10 cellular contexts compared by ENCODE assay signal in the genomic region with DNA sequence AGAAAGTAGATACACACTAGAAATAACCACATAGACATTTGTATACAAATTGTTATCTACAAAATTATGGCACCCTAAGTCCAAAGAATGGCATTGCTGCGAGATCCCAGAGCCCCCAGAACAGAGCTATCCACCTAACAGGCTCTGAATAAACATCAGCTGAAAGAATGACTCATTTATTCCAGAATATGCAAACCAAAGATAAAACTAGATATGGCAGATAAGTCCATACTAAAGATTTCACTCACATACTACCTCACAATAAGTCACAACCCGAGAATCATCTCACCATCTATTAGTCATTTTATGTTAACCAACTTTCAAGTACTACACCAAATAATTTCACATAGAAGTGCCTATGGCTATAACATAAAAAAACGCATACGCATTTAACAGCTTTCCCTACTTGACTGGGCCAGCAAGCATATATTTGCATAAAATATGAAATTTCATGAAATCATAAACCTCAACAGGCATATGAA. TPM values are rescaled to one million over a fixed set of nuclear protein-coding genes. Genes with fewer than 3 reads are reported as not detected.
DNase-seq lines count a peak whose midpoint lies in the region; ATAC-seq, FAIRE-seq and TF ChIP-seq lines count a peak whose summit lies in the region.
"Had no signal": no experiment of that assay in that cellular context is flagged by ENCODE, and none has a peak within 500 bp of the region (broad histone marks: within the 10 kb centered on the region; RNA-seq: fewer than 3 reads in every experiment).

No MANE protein-coding gene starts in this region.

- no peak overlapping the region for H2AK5ac ChIP-seq in IMR-90 (ENCODE audit: low read depth, low read length)

- H3K14ac ChIP-seq in IMR-90 (replicated peaks; ENCODE audit: low read depth, low read length): no peak overlapping the region

- peak overlapping the region; percentile 94 for H3K4me2 ChIP-seq in IMR-90 (ENCODE audit: low read depth, low read length)

- no peak for TF ChIP-seq POLR2A in IMR-90 (IDR thresholded peaks at IDR 0.05; ENCODE audit: low read depth, low read length)
- TF ChIP-seq POLR2A in testis (IDR thresholded peaks at IDR 0.05): no peak

- BruUV-seq in A673 (replicated peaks; lab: Mats Ljungman, UMichigan) (no TSS peak), IMR-90 (replicated peaks; lab: Mats Ljungman, UMichigan) (no TSS peak)

- dilution Hi-C loops in IMR-90 (cut with HindIII; ENCODE audit: low sequenced_read_pairs, unreplicated experiment): no loop called here

- H3K4me1 ChIP-seq in A673 (ENCODE audit: insufficient read depth, low read length, poor library complexity, severe bottlenecking): peaks cover 49% of the 10 kb centered on the region
- H3K4me1 ChIP-seq in IMR-90 (ENCODE audit: control insufficient read depth, insufficient read depth, low read length): peaks cover 12% of the 10 kb centered on the region
- H3K4me1 ChIP-seq in testis: peaks cover 14% of the 10 kb centered on the region
- peaks cover 3% of the 10 kb centered on the region for H3K4me1 ChIP-seq in right cardiac atrium (ENCODE audit: control insufficient read depth, insufficient read depth, low read length)

- no peaks in the 10 kb centered on the region for H3K9me3 ChIP-seq in A673 (ENCODE audit: low read depth, low read length, poor library complexity, severe bottlenecking)
- no peaks in the 10 kb centered on the region for H3K9me3 ChIP-seq in IMR-90 (ENCODE audit: control insufficient read depth, insufficient read depth, low read length)
- H3K9me3 ChIP-seq in testis: no peaks in the 10 kb centered on the region
- no peaks in the 10 kb centered on the region for H3K9me3 ChIP-seq in right cardiac atrium (ENCODE audit: control insufficient read depth, low read length)
- H3K9me3 ChIP-seq: lower lobe of right lung, transverse colon had no signal

- no peak overlapping the region for H3K23ac ChIP-seq in IMR-90 (ENCODE audit: low read depth, low read length)

- peaks cover 40% of the 10 kb centered on the region for H4K20me1 ChIP-seq in IMR-90 (ENCODE audit: insufficient read depth, low read length)

- FAIRE-seq in bronchial epithelial cell (lab: Jason Lieb, UNC): no peak

- no peak overlapping the region for H3K9ac ChIP-seq in IMR-90 (ENCODE audit: low read depth, low read length)

- no peak overlapping the region for H2BK15ac ChIP-seq in IMR-90 (ENCODE audit: low read depth, low read length)

- CTCF ChIA-PET in A673 (lab: Charles Lee): interaction anchor here (0.8 kb wide), 1 partner anchor 15 kb away, joined by 4 read pairs; no protein-coding TSS in a partner anchor
- CTCF ChIA-PET in IMR-90 (lab: Yijun Ruan, JAX): interaction anchor here (1.3 kb wide), 1 partner anchor 338 kb away, joined by 5 read pairs; no protein-coding TSS in a partner anchor

- H2AFZ ChIP-seq in IMR-90 (replicated peaks; ENCODE audit: low read length, poor library complexity): no peak overlapping the region

- DNase-seq in A673 (ENCODE audit: low spot score): peak; percentile 14
- peak; percentile 84 for DNase-seq in IMR-90
- peak; percentile 87 for DNase-seq in bronchial epithelial cell (ENCODE audit: low read depth)
- no peak for DNase-seq in NCI-H2171 treated with DMSO at 0.1 percent for 48 hours (lab: John Stamatoyannopoulos, UW)
- DNase-seq in NCI-H1092 treated with DMSO at 0.1 percent for 48 hours (lab: John Stamatoyannopoulos, UW): no peak
- no peak for DNase-seq in testis
- no peak for DNase-seq in right cardiac atrium
- DNase-seq: lower lobe of right lung, transverse colon had no signal

- H3K4ac ChIP-seq in IMR-90 (ENCODE audit: low read depth, low read length): no peak overlapping the region

- in situ Hi-C loops in IMR-90 (cut with MboI; ENCODE audit: low sequenced_read_pairs): no loop called here

- no peak overlapping the region for H2BK20ac ChIP-seq in IMR-90 (ENCODE audit: low read depth, low read length)

- no peak overlapping the region for H2BK120ac ChIP-seq in IMR-90 (ENCODE audit: low read depth, low read length)

- no peak overlapping the region; the same call in 1 of the 2 replicates for H4K5ac ChIP-seq in IMR-90 (ENCODE audit: low read depth, low read length)

- H3K4me3 ChIP-seq in A673 (ENCODE audit: low read depth, low read length, poor library complexity, severe bottlenecking): no peak overlapping the region
- H3K4me3 ChIP-seq in IMR-90 (ENCODE audit: insufficient read depth, low read depth, low read length): no peak overlapping the region; the same call in 1 of the 2 replicates
- H3K4me3 ChIP-seq in bronchial epithelial cell (ENCODE audit: low read depth, low read length): no peak overlapping the region
- H3K4me3 ChIP-seq in testis: no peak overlapping the region
- no peak overlapping the region for H3K4me3 ChIP-seq in right cardiac atrium (ENCODE audit: low read length)
- H3K4me3 ChIP-seq: lower lobe of right lung, transverse colon had no signal

- H3K27me3 ChIP-seq in A673 (replicated peaks; ENCODE audit: insufficient read depth, low read depth, low read length, poor library complexity) (no peaks in the 10 kb centered on the region), IMR-90 (ENCODE audit: control insufficient read depth, insufficient read depth, low read length) (no peaks in the 10 kb centered on the region), bronchial epithelial cell (ENCODE audit: control insufficient read depth, insufficient read depth, low read length) (no peaks in the 10 kb centered on the region), testis (no peaks in the 10 kb centered on the region), right cardiac atrium (ENCODE audit: control insufficient read depth, insufficient read depth) (no peaks in the 10 kb centered on the region)
- H3K27me3 ChIP-seq: transverse colon had no signal

- H3K27ac ChIP-seq in A673 (ENCODE audit: low read depth, low read length, poor library complexity, severe bottlenecking): no peak overlapping the region
- H3K27ac ChIP-seq in IMR-90 (ENCODE audit: insufficient read depth, low read length): no peak overlapping the region; the same call in 1 of the 2 replicates
- H3K27ac ChIP-seq in testis: no peak overlapping the region
- no peak overlapping the region for H3K27ac ChIP-seq in right cardiac atrium (ENCODE audit: low read length)
- H3K27ac ChIP-seq: lower lobe of right lung, transverse colon had no signal

- no peak overlapping the region for H3K56ac ChIP-seq in IMR-90 (ENCODE audit: extremely low read depth, insufficient read depth, low read length)

- peak overlapping the region; percentile 54 for H2BK5ac ChIP-seq in IMR-90 (ENCODE audit: low read depth, low read length, poor library complexity, severe bottlenecking)

- peaks cover 12 to 56% of the 10 kb centered on the region in 2 experiments for H3K79me1 ChIP-seq in IMR-90 (ENCODE audit: low read depth in 1 of 2, low read length in 2 of 2)

- no peak overlapping the region for H4K91ac ChIP-seq in IMR-90 (ENCODE audit: insufficient read depth, low read depth, low read length)

- POLR2A ChIA-PET in A673 (lab: Charles Lee; ENCODE audit: low non-redundant PET) (no interaction called here), IMR-90 (lab: Charles Lee; ENCODE audit: unreplicated experiment) (no interaction called here)

- ATAC-seq in GM18858 (IDR thresholded peaks at IDR 0.05; ENCODE audit: unreplicated experiment): peak; percentile 43
- peak; percentile 77 for ATAC-seq in IMR-90 (ENCODE audit: low read depth)
- ATAC-seq in right cardiac atrium: no peak

- intact Hi-C loops in A673 (cut with micrococcal nuclease; ENCODE audit: unreplicated experiment) (no loop called here), IMR-90 (cut with micrococcal nuclease) (no loop called here), testis (cut with DNase I; ENCODE audit: low total_unique reads) (no loop called here), right cardiac atrium (cut with DNase I) (no loop called here)

- H4K8ac ChIP-seq in IMR-90 (ENCODE audit: low read depth in 2 of 2, low read length in 2 of 2): no peak overlapping the region

- H3K36me3 ChIP-seq in A673 (ENCODE audit: insufficient read depth, low read length, poor library complexity, severe bottlenecking) (peaks cover 22% of the 10 kb centered on the region), IMR-90 (ENCODE audit: control insufficient read depth, insufficient read depth, low read length) (peaks cover 9% of the 10 kb centered on the region), bronchial epithelial cell (ENCODE audit: control insufficient read depth, insufficient read depth, low read length) (peaks cover 4% of the 10 kb centered on the region), testis (ENCODE audit: low read depth, missing control alignments) (no peaks in the 10 kb centered on the region)

- no peak overlapping the region for H2AK9ac ChIP-seq in IMR-90 (replicated peaks; ENCODE audit: low read depth, low read length, poor library complexity)

- H3K18ac ChIP-seq in IMR-90 (ENCODE audit: low read depth, low read length): no peak overlapping the region

- no peak for TF ChIP-seq RAD21 in IMR-90 (IDR thresholded peaks at IDR 0.05; ENCODE audit: low read length)

- H3K9me1 ChIP-seq in IMR-90 (ENCODE audit: insufficient read depth, low read length): peaks cover 10% of the 10 kb centered on the region

- TF ChIP-seq CTCF in A673 (conservative IDR thresholded peaks at IDR 0.05; ENCODE audit: low read depth, low read length) (no peak), IMR-90 (conservative IDR thresholded peaks at IDR 0.05; ENCODE audit: low read depth, low read length) (no peak), bronchial epithelial cell (IDR thresholded peaks at IDR 0.05; ENCODE audit: insufficient read depth, low read length, severe bottlenecking) (no peak), testis (IDR thresholded peaks at IDR 0.05) (no peak)

- WGBS in IMR-90 (ENCODE audit: extremely low coverage in 2 of 2, insufficient read length in 1 of 2), 2 experiments: no CpG with 5 or more reads among the region's 4 CpGs
- 79 to 86% methylated on average over 4 of the region's 4 CpGs for whole genome bisulfite sequencing in testis, 2 donors
- 78% methylated on average over 4 of the region's 4 CpGs for WGBS in right cardiac atrium

RNA-seq across cellular contexts. Expression of gene CNIH1, which starts 5.6 kb away (rescaled TPM):
- total RNA-seq in A673 (2021): 151 and 170 TPM in 2 replicates
- 134 and 244 TPM in 2 replicates for total RNA-seq in IMR-90 (2012; rRNA removed)
- 138 and 284 TPM in 2 replicates for polyA plus RNA-seq in IMR-90 (2012; rRNA removed)
- polyA plus RNA-seq in IMR-90 (2012; cell fraction: cytosol; rRNA removed): 36.0 and 148 TPM in 2 replicates
- 40.6 and 53.9 TPM in 2 replicates for polyA plus RNA-seq in IMR-90 (2012; cell fraction: nucleus; rRNA removed; ENCODE audit: low replicate concordance)
- total RNA-seq in bronchial epithelial cell: 54.5 and 125 TPM in 2 replicates
- 100 to 1,000 TPM in 1 of 2 donors, 10 to 100 TPM in 1; 44.2 to 157 TPM for total RNA-seq in testis
- polyA plus RNA-seq in testis (ENCODE audit: insufficient read depth, low read depth, low replicate concordance): 121 TPM
- 100 to 1,000 TPM; 102 to 114 (median 110) TPM for total RNA-seq in right cardiac atrium
- polyA plus RNA-seq in right cardiac atrium: 92.2 TPM

RNA-seq across cellular contexts. Expression of gene CDKN3, which starts 38.7 kb away (rescaled TPM):
- total RNA-seq in A673 (2021): 108 and 112 TPM in 2 replicates
- 48.9 and 70.8 TPM in 2 replicates for total RNA-seq in IMR-90 (2012; rRNA removed)
- 32.9 and 38.9 TPM in 2 replicates for polyA plus RNA-seq in IMR-90 (2012; rRNA removed)
- 6.7 and 14.3 TPM in 2 replicates for polyA plus RNA-seq in IMR-90 (2012; cell fraction: cytosol; rRNA removed)
- polyA plus RNA-seq in IMR-90 (2012; cell fraction: nucleus; rRNA removed; ENCODE audit: low replicate concordance): 0.98 and 6.9 TPM in 2 replicates
- 3.7 and 15.4 TPM in 2 replicates for total RNA-seq in bronchial epithelial cell
- total RNA-seq in testis: 100 to 1,000 TPM in 1 of 2 donors, 10 to 100 TPM in 1; 99.0 to 160 TPM
- polyA plus RNA-seq in testis (ENCODE audit: insufficient read depth, low read depth, low replicate concordance): 398 TPM
- total RNA-seq in right cardiac atrium: 1 to 10 TPM; 3.5 to 8.1 (median 7.1) TPM
- 10.4 TPM for polyA plus RNA-seq in right cardiac atrium

RNA-seq across cellular contexts. Expression of gene GMFB, which starts 53.2 kb away (rescaled TPM):
- 62.1 and 76.8 TPM in 2 replicates for total RNA-seq in A673 (2021)
- 59.1 and 123 TPM in 2 replicates for total RNA-seq in IMR-90 (2012; rRNA removed)
- polyA plus RNA-seq in IMR-90 (2012; rRNA removed): 14.1 and 22.4 TPM in 2 replicates
- 4.1 and 7.2 TPM in 2 replicates for polyA plus RNA-seq in IMR-90 (2012; cell fraction: cytosol; rRNA removed)
- polyA plus RNA-seq in IMR-90 (2012; cell fraction: nucleus; rRNA removed; ENCODE audit: low replicate concordance): 8.0 and 19.3 TPM in 2 replicates
- total RNA-seq in bronchial epithelial cell: 55.0 and 74.5 TPM in 2 replicates
- 10 to 100 TPM; 32.3 to 43.6 TPM for total RNA-seq in testis
- polyA plus RNA-seq in testis (ENCODE audit: insufficient read depth, low read depth, low replicate concordance): 19.5 TPM
- 10 to 100 TPM; 32.7 to 37.5 (median 35.8) TPM for total RNA-seq in right cardiac atrium
- 13.2 TPM for polyA plus RNA-seq in right cardiac atrium

Comparison
In these comparisons a context has a peak if more than half of its experiments do, and no peak if none do; other contexts are left out.
1. DNase-seq: peak in A673 (single experiment), IMR-90 (single experiment) and bronchial epithelial cell (single experiment); none in NCI-H2171 treated with DMSO at 0.1 percent for 48 hours (single experiment), NCI-H1092 treated with DMSO at 0.1 percent for 48 hours (single experiment), testis (single experiment) and right cardiac atrium (0 of 3).
2. ATAC-seq: peak in GM18858 (single experiment) and IMR-90 (single experiment); none in right cardiac atrium (0 of 2).